In the genomic region with DNA sequence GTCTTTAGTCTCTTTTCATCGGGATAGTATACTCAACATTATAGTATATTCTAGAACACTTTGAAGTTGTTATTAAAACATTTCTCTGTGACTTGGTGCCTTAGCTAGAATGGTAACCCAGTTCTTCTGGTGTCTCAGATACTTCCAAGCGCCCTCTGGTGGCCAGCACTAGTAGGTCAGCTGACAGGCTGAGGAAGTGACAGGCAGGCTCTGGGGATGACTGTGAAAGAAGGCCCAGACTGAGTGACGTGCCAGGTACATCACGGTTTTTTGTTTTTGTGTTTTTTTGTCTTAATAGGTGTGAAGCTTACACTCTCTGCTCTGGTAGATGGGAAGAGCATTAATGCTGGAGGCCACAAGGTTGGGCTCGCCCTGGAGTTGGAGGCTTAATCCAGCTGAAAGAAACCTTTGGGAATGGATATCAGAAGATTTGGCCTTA, we compare ENCODE assay signal across 8 cellular contexts. TPM values are rescaled to one million over a fixed set of nuclear protein-coding genes. Genes with fewer than 3 reads are reported as not detected.
A peak's percentile ranks its signal among the peaks of the same experiment; 100 is the strongest.
DNase-seq lines count a peak whose midpoint lies in the region; ATAC-seq lines count a peak whose summit lies in the region.

No MANE protein-coding gene starts in this region.

- H3K9me3 Mint-ChIP-seq in central memory CD8-positive, alpha-beta T cell: no peaks in the 10 kb centered on the region

- H3K27me3 Mint-ChIP-seq in central memory CD8-positive, alpha-beta T cell: no peaks in the 10 kb centered on the region

- peaks cover 34% of the 10 kb centered on the region for H3K4me1 Mint-ChIP-seq in central memory CD8-positive, alpha-beta T cell

- H3K4me3 Mint-ChIP-seq in central memory CD8-positive, alpha-beta T cell: no peak overlapping the region

- DNase-seq in A172 (ENCODE audit: low spot score) (peak; percentile 85), NCI-H226 (peak; percentile 77), left kidney (ENCODE audit: low read depth, low spot score) (peak; percentile 92)
- DNase-seq in activated CD4-positive, CD25-positive, alpha-beta regulatory T cell treated with anti-CD3 and anti-CD28 coated beads, Interleukin-2, amount 50 U/mL, for 72 hours: peak; percentile 90
- peak; percentile 90 to 93 for DNase-seq in central memory CD8-positive, alpha-beta T cell (ENCODE audit: low spot score in 2 of 2)
- DNase-seq in stimulated activated CD4-positive, alpha-beta T cell treated with anti-CD3 and anti-CD28 coated beads, Interleukin-4, amount 100 ng/mL, for 4 hours: peak; percentile 89 to 91

- H3K36me3 Mint-ChIP-seq in central memory CD8-positive, alpha-beta T cell (ENCODE audit: insufficient read depth): peaks cover 61% of the 10 kb centered on the region

- H3K27ac Mint-ChIP-seq in central memory CD8-positive, alpha-beta T cell (ENCODE audit: low read depth): peak overlapping the region; percentile 87

- ATAC-seq in GM18502 (IDR thresholded peaks at IDR 0.05; ENCODE audit: poor library complexity, unreplicated experiment) (peak; percentile 48), HG03103 (IDR thresholded peaks at IDR 0.05; ENCODE audit: low read depth, unreplicated experiment) (peak; percentile 32)
- ATAC-seq in central memory CD8-positive, alpha-beta T cell (replicated peaks; ENCODE audit: extremely low read depth, poor library complexity, severe bottlenecking): peak; percentile 73

RNA-seq across cellular contexts. Expression of a gene that starts 5.1 kb away (rescaled TPM):
- total RNA-seq in A172 (2014; rRNA removed; shearing (Covaris generic)): 27.0 and 49.9 TPM in 2 replicates

RNA-seq across cellular contexts. Expression of a gene that starts 20.0 kb away (rescaled TPM):
- 354 and 357 TPM in 2 replicates for total RNA-seq in A172 (2014; rRNA removed; shearing (Covaris generic))

Comparison
In these comparisons a context has a peak if more than half of its experiments do, and no peak if none do; other contexts are left out.
1. Peak in every context shown above with its lines: DNase-seq and ATAC-seq.